Comparison of ENCODE assay signal across 36 cellular contexts in genomic region chr6:91498576-91498975, GRCh38.
"Had no signal": no experiment of that assay in that cellular context is flagged by ENCODE, and none has a peak within 500 bp of the region (broad histone marks: within the 10 kb centered on the region; RNA-seq: fewer than 3 reads in every experiment).

No MANE protein-coding gene starts in this region.

- H3K4me3 Mint-ChIP-seq: activated CD4-positive, alpha-beta memory T cell treated with anti-CD3 and anti-CD28 coated beads, Interleukin-2, amount 10 ng/mL, durations not matched to agents 7 days and 5 days; activated CD4-positive, alpha-beta T cell treated with anti-CD3 and anti-CD28 coated beads for 36 hours; activated CD4-positive, alpha-beta T cell treated with anti-CD3 and anti-CD28 coated beads, Interleukin-2, amount 10 ng/mL, durations not matched to agents 7 days and 5 days; activated CD8-positive, alpha-beta memory T cell treated with anti-CD3 and anti-CD28 coated beads, Interleukin-2, amount 10 ng/mL, durations not matched to agents 7 days and 5 days; activated CD8-positive, alpha-beta T cell treated with anti-CD3 and anti-CD28 coated beads, Interleukin-2, amount 10 ng/mL, durations not matched to agents 7 days and 5 days; activated naive CD8-positive, alpha-beta T cell treated with anti-CD3 and anti-CD28 coated beads for 36 hours; activated T-cell treated with anti-CD3 and anti-CD28 coated beads, Interleukin-2, amount 50 U/mL, for 24 hours; T-helper 1 cell treated with Interleukin-12 subunit alpha and Interleukin-12 subunit beta and Interleukin-4 antibody, amounts not matched to agents 30 μg/mL and 1 μg/mL, for 36 hours; T-helper 2 cell treated with Interferon-gamma antibody and Interleukin-4, amounts not matched to agents 5 μg/mL and 100 μg/mL, for 36 hours; WTC11 had no signal

- H3K4me1 Mint-ChIP-seq: activated CD4-positive, alpha-beta memory T cell treated with anti-CD3 and anti-CD28 coated beads, Interleukin-2, amount 10 ng/mL, durations not matched to agents 7 days and 5 days; activated CD4-positive, alpha-beta T cell treated with anti-CD3 and anti-CD28 coated beads for 36 hours; activated CD4-positive, alpha-beta T cell treated with anti-CD3 and anti-CD28 coated beads, Interleukin-2, amount 10 ng/mL, durations not matched to agents 7 days and 5 days; activated CD8-positive, alpha-beta memory T cell treated with anti-CD3 and anti-CD28 coated beads, Interleukin-2, amount 10 ng/mL, durations not matched to agents 7 days and 5 days; activated naive CD8-positive, alpha-beta T cell treated with anti-CD3 and anti-CD28 coated beads for 36 hours; WTC11 had no signal

- H3K4me1 ChIP-seq: adrenal gland, body of pancreas, breast epithelium had no signal

- H3K27me3 ChIP-seq: adrenal gland, body of pancreas, brain microvascular endothelial cell, breast epithelium had no signal

- FAIRE-seq: astrocyte, colon had no signal

- H3K36me3 ChIP-seq: adrenal gland, brain microvascular endothelial cell, breast epithelium, WERI-Rb-1 had no signal

- H3K4me3 ChIP-seq: adrenal gland, body of pancreas, breast epithelium had no signal

- ATAC-seq: activated CD4-positive, alpha-beta T cell treated with anti-CD3 and anti-CD28 coated beads for 36 hours; activated CD4-positive, CD25-positive, alpha-beta regulatory T cell treated with anti-CD3 and anti-CD28 coated beads, Interleukin-2, amount 50 U/mL, for 24 hours; activated CD8-positive, alpha-beta memory T cell treated with anti-CD3 and anti-CD28 coated beads, Interleukin-2, amount 10 ng/mL, durations not matched to agents 7 days and 5 days; activated CD8-positive, alpha-beta T cell treated with anti-CD3 and anti-CD28 coated beads, Interleukin-2, amount 10 ng/mL, durations not matched to agents 7 days and 5 days; activated naive CD4-positive, alpha-beta T cell treated with anti-CD3 and anti-CD28 coated beads, Interleukin-2, amount 50 U/mL, for 72 hours; body of pancreas; WTC11 had no signal

- H3K27ac Mint-ChIP-seq: activated CD4-positive, alpha-beta memory T cell treated with anti-CD3 and anti-CD28 coated beads, Interleukin-2, amount 10 ng/mL, durations not matched to agents 7 days and 5 days; activated CD4-positive, alpha-beta T cell treated with anti-CD3 and anti-CD28 coated beads for 36 hours; activated CD4-positive, alpha-beta T cell treated with anti-CD3 and anti-CD28 coated beads, Interleukin-2, amount 10 ng/mL, durations not matched to agents 7 days and 5 days; activated CD8-positive, alpha-beta memory T cell treated with anti-CD3 and anti-CD28 coated beads, Interleukin-2, amount 10 ng/mL, durations not matched to agents 7 days and 5 days; activated CD8-positive, alpha-beta T cell treated with anti-CD3 and anti-CD28 coated beads, Interleukin-2, amount 10 ng/mL, durations not matched to agents 7 days and 5 days; activated naive CD4-positive, alpha-beta T cell treated with anti-CD3 and anti-CD28 coated beads, Interleukin-2, amount 50 U/mL, for 72 hours; activated naive CD8-positive, alpha-beta T cell treated with anti-CD3 and anti-CD28 coated beads for 36 hours; activated T-cell treated with anti-CD3 and anti-CD28 coated beads, Interleukin-2, amount 50 U/mL, for 24 hours; activated T-helper 2 cell treated with anti-CD3 and anti-CD28 coated beads, Interferon-gamma antibody, Interleukin-2, Interleukin-4, amounts not matched to agents 10 μg/mL and 5 μg/mL and 100 μg/mL, durations not matched to agents 14 hours and 24 hours and 36 hours; T-helper 1 cell treated with Interleukin-12 subunit alpha and Interleukin-12 subunit beta and Interleukin-4 antibody, amounts not matched to agents 30 μg/mL and 1 μg/mL, for 36 hours; T-helper 2 cell treated with Interferon-gamma antibody and Interleukin-4, amounts not matched to agents 5 μg/mL and 100 μg/mL, for 36 hours; WTC11 had no signal

- H3K9me3 ChIP-seq: adrenal gland, body of pancreas, breast epithelium had no signal

- H3K9me3 Mint-ChIP-seq: activated CD4-positive, alpha-beta memory T cell treated with anti-CD3 and anti-CD28 coated beads, Interleukin-2, amount 10 ng/mL, durations not matched to agents 7 days and 5 days; activated CD4-positive, alpha-beta T cell treated with anti-CD3 and anti-CD28 coated beads, Interleukin-2, amount 10 ng/mL, durations not matched to agents 7 days and 5 days; activated naive CD4-positive, alpha-beta T cell treated with anti-CD3 and anti-CD28 coated beads, Interleukin-2, amount 50 U/mL, for 72 hours; activated T-cell treated with anti-CD3 and anti-CD28 coated beads, Interleukin-2, amount 50 U/mL, for 24 hours; activated T-helper 2 cell treated with anti-CD3 and anti-CD28 coated beads, Interferon-gamma antibody, Interleukin-2, Interleukin-4, amounts not matched to agents 10 μg/mL and 5 μg/mL and 100 μg/mL, durations not matched to agents 14 hours and 24 hours and 36 hours; T-helper 1 cell treated with Interleukin-12 subunit alpha and Interleukin-12 subunit beta and Interleukin-4 antibody, amounts not matched to agents 30 μg/mL and 1 μg/mL, for 36 hours; T-helper 2 cell treated with Interferon-gamma antibody and Interleukin-4, amounts not matched to agents 5 μg/mL and 100 μg/mL, for 36 hours; WTC11 had no signal

- DNase-seq: activated CD4-positive, alpha-beta memory T cell treated with anti-CD3 and anti-CD28 coated beads, Interleukin-2, amount 10 ng/mL, durations not matched to agents 7 days and 5 days; activated CD4-positive, alpha-beta T cell treated with anti-CD3 and anti-CD28 coated beads for 1 hour; activated CD4-positive, alpha-beta T cell treated with anti-CD3 and anti-CD28 coated beads for 36 hours; activated CD4-positive, alpha-beta T cell treated with anti-CD3 and anti-CD28 coated beads for 48 hours; activated CD4-positive, alpha-beta T cell treated with anti-CD3 and anti-CD28 coated beads, Interleukin-2, amount 10 ng/mL, durations not matched to agents 7 days and 5 days; activated CD4-positive, alpha-beta T cell treated with anti-CD3 and anti-CD28 coated beads, Interleukin-2, amount 50 U/mL, for 48 hours; activated CD4-positive, CD25-positive, alpha-beta regulatory T cell; activated CD8-positive, alpha-beta memory T cell treated with anti-CD3 and anti-CD28 coated beads for 24 hours; activated CD8-positive, alpha-beta memory T cell treated with anti-CD3 and anti-CD28 coated beads, Interleukin-2, amount 10 ng/mL, durations not matched to agents 7 days and 5 days; activated CD8-positive, alpha-beta memory T cell treated with anti-CD3 and anti-CD28 coated beads, Interleukin-2, amount 50 U/mL, for 48 hours; activated CD8-positive, alpha-beta T cell treated with anti-CD3 and anti-CD28 coated beads, Interleukin-2, amount 10 ng/mL, durations not matched to agents 7 days and 5 days; activated effector memory CD4-positive, alpha-beta T cell treated with Interleukin-2 at 50 U/mL for 16 hours; activated gamma-delta T cell; activated naive CD4-positive, alpha-beta T cell treated with anti-CD3 and anti-CD28 coated beads, Interleukin-2, amount 50 U/mL, for 16 hours; activated naive CD4-positive, alpha-beta T cell treated with Interleukin-2 at 50 U/mL for 16 hours; activated naive CD8-positive, alpha-beta T cell treated with anti-CD3 and anti-CD28 coated beads for 36 hours; activated T-cell treated with anti-CD3 and anti-CD28 coated beads, Interleukin-2, amount 50 U/mL, for 24 hours; activated T-cell treated with anti-CD3 and anti-CD28 coated beads, Interleukin-2, amount 50 U/mL, for 48 hours; adrenal gland; amniotic stem cell; aorta; body of pancreas; brain microvascular endothelial cell; central memory CD4-positive, alpha-beta T cell; T-helper 2 cell; T-helper 9 cell; WERI-Rb-1 had no signal

- H3K36me3 Mint-ChIP-seq: activated CD8-positive, alpha-beta memory T cell treated with anti-CD3 and anti-CD28 coated beads, Interleukin-2, amount 10 ng/mL, durations not matched to agents 7 days and 5 days; activated naive CD4-positive, alpha-beta T cell treated with anti-CD3 and anti-CD28 coated beads, Interleukin-2, amount 50 U/mL, for 72 hours; activated naive CD8-positive, alpha-beta T cell treated with anti-CD3 and anti-CD28 coated beads for 36 hours; WTC11 had no signal

- H3K27me3 Mint-ChIP-seq: activated CD4-positive, alpha-beta memory T cell treated with anti-CD3 and anti-CD28 coated beads, Interleukin-2, amount 10 ng/mL, durations not matched to agents 7 days and 5 days; activated CD4-positive, alpha-beta T cell treated with anti-CD3 and anti-CD28 coated beads for 36 hours; activated CD4-positive, alpha-beta T cell treated with anti-CD3 and anti-CD28 coated beads, Interleukin-2, amount 10 ng/mL, durations not matched to agents 7 days and 5 days; activated CD8-positive, alpha-beta memory T cell treated with anti-CD3 and anti-CD28 coated beads, Interleukin-2, amount 10 ng/mL, durations not matched to agents 7 days and 5 days; activated naive CD8-positive, alpha-beta T cell treated with anti-CD3 and anti-CD28 coated beads for 36 hours; activated T-cell treated with anti-CD3 and anti-CD28 coated beads, Interleukin-2, amount 50 U/mL, for 24 hours had no signal

- H3K27ac ChIP-seq: adrenal gland, body of pancreas, brain microvascular endothelial cell, breast epithelium, WERI-Rb-1 had no signal
